In genomic region chr1:113929750-113930498, GRCh38 we compare ENCODE assay signal across 8 cellular contexts. TPM values are rescaled to one million over a fixed set of nuclear protein-coding genes. Genes with fewer than 3 reads are reported as not detected.
DNase-seq lines count a peak whose midpoint lies in the region; ATAC-seq lines count a peak whose summit lies in the region.

No MANE protein-coding gene starts in this region.

- H3K36me3 Mint-ChIP-seq in central memory CD8-positive, alpha-beta T cell (ENCODE audit: insufficient read depth): peaks cover 45% of the 10 kb centered on the region

- H3K27me3 ChIP-seq in HUES6 (ENCODE audit: control insufficient read depth, insufficient read depth, low read length): no peaks in the 10 kb centered on the region

- peak overlapping the region; percentile 89 for H3K9ac ChIP-seq in HUES6 (ENCODE audit: low read length)

- H3K4me1 ChIP-seq in HUES6 (ENCODE audit: control insufficient read depth, insufficient read depth, low read length): peaks cover 18% of the 10 kb centered on the region

- ATAC-seq in GM21390 (IDR thresholded peaks at IDR 0.05; ENCODE audit: unreplicated experiment): peak; percentile 37
- ATAC-seq in central memory CD8-positive, alpha-beta T cell (replicated peaks; ENCODE audit: extremely low read depth, poor library complexity, severe bottlenecking): peak; percentile 52
- peak; percentile 59 for ATAC-seq in left lobe of liver

- no peaks in the 10 kb centered on the region for H3K27me3 Mint-ChIP-seq in central memory CD8-positive, alpha-beta T cell

- peak overlapping the region; percentile 12; the same call in 1 of the 2 replicates for H3K27ac ChIP-seq in HUES6 (ENCODE audit: low read depth, low read length)

- H3K4me3 ChIP-seq in HUES6 (ENCODE audit: low read depth, low read length): peak overlapping the region; percentile 99

- peak overlapping the region; percentile 92 for H3K4me3 Mint-ChIP-seq in central memory CD8-positive, alpha-beta T cell

- peaks cover 61% of the 10 kb centered on the region for H3K4me1 Mint-ChIP-seq in central memory CD8-positive, alpha-beta T cell

- no peaks in the 10 kb centered on the region for H3K9me3 Mint-ChIP-seq in central memory CD8-positive, alpha-beta T cell

- no peaks in the 10 kb centered on the region for H3K9me3 ChIP-seq in HUES6 (ENCODE audit: control insufficient read depth, insufficient read depth, low read depth, low read length)

- H3K27ac Mint-ChIP-seq in central memory CD8-positive, alpha-beta T cell (ENCODE audit: low read depth): peak overlapping the region; percentile 99

- no peaks in the 10 kb centered on the region for H3K36me3 ChIP-seq in HUES6 (ENCODE audit: control insufficient read depth, insufficient read depth, low read length)

- peak; percentile 47 for DNase-seq in EH (ENCODE audit: low read depth)
- DNase-seq in activated CD4-positive, alpha-beta T cell treated with anti-CD3 and anti-CD28 coated beads for 1 hour: peak; percentile 52
- DNase-seq in central memory CD8-positive, alpha-beta T cell (ENCODE audit: low spot score in 2 of 2): peak; percentile 66 to 86
- peak; percentile 64 for DNase-seq in left lobe of liver (ENCODE audit: low spot score)
- DNase-seq in stimulated activated CD4-positive, alpha-beta T cell treated with anti-CD3 and anti-CD28 coated beads, Interleukin-4, amount 100 ng/mL, for 4 hours: peak; percentile 44 to 51
- no peak for DNase-seq in NCI-H1436 treated with DMSO at 0.1 percent for 48 hours (lab: John Stamatoyannopoulos, UW)

RNA-seq across cellular contexts. Expression of gene HIPK1, which starts 0.8 kb away (rescaled TPM):
- 27.1 TPM for total RNA-seq in left lobe of liver

RNA-seq across cellular contexts. Expression of gene DCLRE1B, which starts 24.8 kb away (rescaled TPM):
- 1.6 TPM for total RNA-seq in left lobe of liver

RNA-seq across cellular contexts. Expression of gene AP4B1, which starts 25.3 kb away (rescaled TPM):
- total RNA-seq in left lobe of liver: 6.4 TPM

RNA-seq across cellular contexts. Expression of gene BCL2L15, which starts 42.5 kb away (rescaled TPM):
- total RNA-seq in left lobe of liver: 0.13 TPM

RNA-seq across cellular contexts. Expression of gene OLFML3, which starts 49.4 kb away (rescaled TPM):
- total RNA-seq in left lobe of liver: 3.7 TPM
